In the genomic region with DNA sequence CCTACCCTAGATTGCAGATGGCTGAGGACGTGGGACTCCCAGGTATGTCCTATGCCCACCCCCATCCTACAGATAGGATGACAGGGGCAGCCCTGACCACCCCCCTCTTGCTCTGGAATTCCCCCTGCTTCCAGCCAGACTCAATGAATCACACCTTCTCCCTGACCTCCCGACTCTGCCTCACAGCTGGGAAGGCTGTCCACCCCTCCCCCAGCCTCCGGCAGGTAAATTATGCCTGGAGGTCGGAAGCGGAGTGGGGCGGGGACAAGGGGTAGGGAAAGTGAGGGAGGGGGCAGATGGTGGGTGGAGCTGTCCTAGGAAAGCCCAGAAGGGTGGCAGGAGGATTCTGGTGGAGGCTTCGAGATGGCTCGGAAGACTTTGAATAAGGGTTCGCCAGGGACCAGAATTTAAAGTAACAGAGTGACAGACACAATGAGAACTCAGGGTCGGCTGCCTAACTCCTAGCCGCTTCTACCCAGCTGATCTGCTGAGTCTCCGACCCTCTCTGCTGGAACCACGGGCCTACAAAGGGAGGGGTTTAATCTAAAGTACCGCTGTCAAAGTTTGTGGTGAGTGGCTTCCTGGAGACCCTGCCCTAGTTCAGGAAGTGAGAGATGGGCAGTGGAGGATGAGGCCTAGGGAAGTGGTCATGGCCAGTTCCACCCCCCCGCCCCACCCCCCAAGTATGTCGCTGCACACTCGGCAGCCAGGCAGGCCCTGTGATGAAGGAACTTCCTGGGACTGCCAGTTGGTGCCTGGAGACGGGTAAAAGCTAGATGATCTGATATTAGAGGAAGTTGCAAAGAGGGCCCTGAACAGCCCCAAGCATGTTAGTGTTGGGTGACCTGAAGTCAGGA, we compare ENCODE assay signal across 8 cellular contexts. TPM values are rescaled to one million over a fixed set of nuclear protein-coding genes. Genes with fewer than 3 reads are reported as not detected.
DNase-seq lines count a peak whose midpoint lies in the region; ATAC-seq, FAIRE-seq and TF ChIP-seq lines count a peak whose summit lies in the region.

No MANE protein-coding gene starts in this region.

- peaks cover 24% of the 10 kb centered on the region for H3K27me3 Mint-ChIP-seq in CD4-positive, alpha-beta T cell

- H2AFZ ChIP-seq in GM12878 (ENCODE audit: control insufficient read depth, low read depth, low read length) (peak overlapping the region; percentile 7), keratinocyte (ENCODE audit: control insufficient read depth, low read length) (no peak overlapping the region)

- peak overlapping the region; percentile 33 for H3K27ac ChIP-seq in CD4-positive, alpha-beta T cell (ENCODE audit: low read depth, low read length)
- H3K27ac ChIP-seq in GM12878 (ENCODE audit: control insufficient read depth, insufficient read depth), result no peak overlapping the region
- peak overlapping the region; percentile 99 for H3K27ac ChIP-seq in keratinocyte (ENCODE audit: control insufficient read depth, insufficient read depth, low read length)
- peak overlapping the region; percentile 96 for H3K27ac ChIP-seq in temporal lobe (ENCODE audit: low read depth, low read length)

- no peaks in the 10 kb centered on the region for H3K9me3 ChIP-seq in CD4-positive, alpha-beta T cell (ENCODE audit: control insufficient read depth, low read length)
- H3K9me3 ChIP-seq in GM12878 (replicated peaks; ENCODE audit: control insufficient read depth, insufficient read depth, low read length) (no peaks in the 10 kb centered on the region; the same call in 1 of the 3 replicates), keratinocyte (ENCODE audit: control insufficient read depth, low read depth, low read length) (no peaks in the 10 kb centered on the region)

- TF ChIP-seq RAD21 in GM12878 (IDR thresholded peaks at IDR 0.05; ENCODE audit: insufficient read depth, low read depth, low read length), result no peak

- H3K9ac ChIP-seq in GM12878 (ENCODE audit: control insufficient read depth, insufficient read depth, low read length) (no peak overlapping the region), keratinocyte (ENCODE audit: control insufficient read depth, extremely low read depth, insufficient read depth, low read length) (peak overlapping the region; percentile 93)

- peak overlapping the region; percentile 39 for H3K4me3 Mint-ChIP-seq in CD4-positive, alpha-beta T cell

- H4K20me1 ChIP-seq in GM12878 (ENCODE audit: control insufficient read depth, insufficient read depth) (no peaks in the 10 kb centered on the region), keratinocyte (ENCODE audit: control insufficient read depth, extremely low read depth, insufficient read depth, low read length) (peaks cover 18% of the 10 kb centered on the region)

- H3K4me3 ChIP-seq in GM12878, result no peak overlapping the region
- H3K4me3 ChIP-seq in keratinocyte (ENCODE audit: control insufficient read depth in 2 of 3, extremely low read depth in 1 of 3, insufficient read depth in 2 of 3, low read depth in 1 of 3, low read length in 3 of 3), result peak overlapping the region; percentile 38 to 63 (median 50)

- no peaks in the 10 kb centered on the region for H3K36me3 ChIP-seq in GM12878 (ENCODE audit: control insufficient read depth in 2 of 2, insufficient read depth in 2 of 2, low read length in 1 of 2)
- H3K36me3 ChIP-seq in keratinocyte (ENCODE audit: control insufficient read depth in 2 of 2, extremely low read depth in 1 of 2, insufficient read depth in 2 of 2, low read length in 2 of 2), result peaks cover 5 to 17% of the 10 kb centered on the region in 2 experiments

- BruUV-seq in GM12878 (replicated peaks; lab: Mats Ljungman, UMichigan), result no TSS peak

- TF ChIP-seq POLR2A in GM12878 (IDR thresholded peaks at IDR 0.05; ENCODE audit: low read depth, low read length), result no peak

- no peaks in the 10 kb centered on the region for H3K36me3 Mint-ChIP-seq in CD4-positive, alpha-beta T cell (ENCODE audit: low read depth)

- no peak for TF ChIP-seq EP300 in GM12878 (IDR thresholded peaks at IDR 0.05; ENCODE audit: borderline replicate concordance in 1 of 2, control insufficient read depth in 1 of 2, low read depth in 2 of 2, low read length in 2 of 2)

- CTCF ChIA-PET in CD4-positive, alpha-beta T cell (lab: Charles Lee), result interaction anchor here (0.5 to 1.5 kb wide), 4 partner anchors 38 to 72 kb away, joined by 3 to 4 read pairs (median 4); no protein-coding TSS in a partner anchor
- CTCF ChIA-PET in GM12878 (lab: Yijun Ruan, JAX), result interaction anchor here (0.7 to 3.3 kb wide), 6 partner anchors 9 to 54 kb away, joined by 3 to 10 read pairs (median 4); no protein-coding TSS in a partner anchor

- 15% methylated on average over 18 of the region's 18 CpGs for WGBS in GM12878 (ENCODE audit: insufficient coverage, insufficient replicate concordance, low lambda C conversion rate, missing lambda C conversion rate)

- TF ChIP-seq CTCF in CD4-positive, alpha-beta T cell (IDR thresholded peaks at IDR 0.05), result no peak
- TF ChIP-seq CTCF in GM12878 (IDR thresholded peaks at IDR 0.05 in 2 of 3, conservative IDR thresholded peaks at IDR 0.05 in 1 of 3; ENCODE audit: control insufficient read depth in 2 of 3, extremely low read depth in 1 of 3, insufficient read depth in 1 of 3, low read depth in 3 of 3, low read length in 3 of 3), result no peak
- TF ChIP-seq CTCF in keratinocyte (optimal IDR thresholded peaks at IDR 0.05 in 1 of 3, IDR thresholded peaks at IDR 0.05 in 1 of 3, conservative IDR thresholded peaks at IDR 0.05 in 1 of 3; ENCODE audit: extremely low read depth in 1 of 3, insufficient read depth in 2 of 3, low read length in 3 of 3), result no peak

- peaks cover 4% of the 10 kb centered on the region for H3K9me3 Mint-ChIP-seq in CD4-positive, alpha-beta T cell

- intact Hi-C loops in CD4-positive, alpha-beta T cell (cut with DNase I, micrococcal nuclease), result loop anchor here in 1 of 2 experiments (5.0 kb wide), 1 partner anchor 49 kb away; no protein-coding TSS in a partner anchor
- intact Hi-C loops in GM12878 (cut with micrococcal nuclease; ENCODE audit: unreplicated experiment), result no loop called here

- H3K4me2 ChIP-seq in GM12878 (ENCODE audit: control insufficient read depth, insufficient read depth) (0 out of 2 replicates have a peak overlapping the region, but pooled peaks have one; percentile 25), keratinocyte (ENCODE audit: control insufficient read depth, extremely low read depth, insufficient read depth, low read depth, low read length) (peak overlapping the region; percentile 99)

- FAIRE-seq in GM12878 (lab: Jason Lieb, UNC) (no peak), keratinocyte (lab: Jason Lieb, UNC) (no peak)

- H3K4me1 ChIP-seq in GM12878 (ENCODE audit: control insufficient read depth, insufficient read depth, low read length) (peaks cover 5% of the 10 kb centered on the region; the same call in 1 of the 2 replicates), keratinocyte (ENCODE audit: control insufficient read depth, extremely low read depth, insufficient read depth, low read length) (peaks cover 55% of the 10 kb centered on the region)

- POLR2A ChIA-PET in CD4-positive, alpha-beta T cell (lab: Charles Lee), result interaction anchor here (0.6 to 4.9 kb wide), 5 partner anchors 9 to 20 kb away, joined by 3 to 18 read pairs (median 4); no protein-coding TSS in a partner anchor
- POLR2A ChIA-PET in GM12878 (lab: Charles Lee), result no interaction called here

- RAD21 ChIA-PET in GM12878 (lab: Charles Lee; ENCODE audit: unreplicated experiment), result interaction anchor here (0.8 kb wide), 1 partner anchor 38 kb away, joined by 3 read pairs; no protein-coding TSS in a partner anchor

- peaks cover 3% of the 10 kb centered on the region for H3K9me1 ChIP-seq in keratinocyte (ENCODE audit: control insufficient read depth, extremely low read depth, insufficient read depth, low read length)

- ATAC-seq in CD4-positive, alpha-beta T cell (ENCODE audit: poor library complexity), result peak; percentile 37
- peak; percentile 29 for ATAC-seq in GM12878

- dilution Hi-C loops in keratinocyte (cut with MboI; ENCODE audit: extremely low pct_ligation_motif_present, low sequenced_read_pairs), result no loop called here

- H3K27ac Mint-ChIP-seq in CD4-positive, alpha-beta T cell, result peak overlapping the region; percentile 8

- in situ Hi-C loops in GM12878 (cut with MboI), result no loop called here

- peak in 1 of 10 experiments; percentile 30 for DNase-seq in CD4-positive, alpha-beta T cell
- peak; percentile 46 to 87 for DNase-seq in NCI-H526 (lab: John Stamatoyannopoulos, UW)
- no peak for DNase-seq in GM12878 (ENCODE audit: low read depth, low spot score)
- peak; percentile 81 for DNase-seq in keratinocyte (ENCODE audit: low read depth, low spot score)
- DNase-seq in GM19240 (ENCODE audit: insufficient read length, low spot score), result no peak
- DNase-seq in activated CD4-positive, CD25-positive, alpha-beta regulatory T cell treated with anti-CD3 and anti-CD28 coated beads, Interleukin-2, amount 50 U/mL, for 72 hours, result no peak
- DNase-seq in RKO (ENCODE audit: low spot score), result no peak

- SMC1A ChIA-PET in GM12878 (lab: Charles Lee; ENCODE audit: uncharacterized antibody, unreplicated experiment), result interaction anchor here (0.6 to 1.5 kb wide), 2 partner anchors 9 to 18 kb away, joined by 3 to 4 read pairs; no protein-coding TSS in a partner anchor

- H3K27me3 ChIP-seq in CD4-positive, alpha-beta T cell (ENCODE audit: control insufficient read depth, insufficient read depth, low read length), result peaks cover 14% of the 10 kb centered on the region
- H3K27me3 ChIP-seq in GM12878 (replicated peaks in 1 of 2; ENCODE audit: control insufficient read depth in 2 of 2, insufficient read depth in 2 of 2, low read length in 1 of 2) (peaks cover 4 to 14% of the 10 kb centered on the region in 2 experiments; a peak in 3 of 4 replicates), keratinocyte (ENCODE audit: control insufficient read depth, extremely low read depth, insufficient read depth, low read length) (no peaks in the 10 kb centered on the region)

- peaks cover 63% of the 10 kb centered on the region for H3K4me1 Mint-ChIP-seq in CD4-positive, alpha-beta T cell (ENCODE audit: low read depth)

- no peaks in the 10 kb centered on the region for H3K79me2 ChIP-seq in GM12878 (ENCODE audit: control insufficient read depth, insufficient read depth, low read length)
- H3K79me2 ChIP-seq in keratinocyte (ENCODE audit: control insufficient read depth, insufficient read depth, low read length), result peaks cover 86% of the 10 kb centered on the region

RNA-seq across cellular contexts. Expression of gene PLEKHG3, which starts 4.2 kb away (rescaled TPM):
- 10 to 100 TPM; 12.1 to 13.3 TPM for total RNA-seq in CD4-positive, alpha-beta T cell
- 0.44 and 0.88 TPM in 2 replicates for total RNA-seq in GM12878 (2013; cell fraction: nucleolus; rRNA removed)
- total RNA-seq in GM12878 (2014; rRNA removed) (0.05 TPM in 1 of 2 replicates, not detected in the other), GM12878 (2014; rRNA removed; fragmentation: Illumina TruSeq; extraction: Trizol) (not detected in 2 replicates), GM12878 (2021) (0.32 and 0.64 TPM in 2 replicates), temporal lobe (7.1 TPM)
- not detected for polyA plus RNA-seq in GM12878 (2011; ENCODE audit: low read depth)
- polyA plus RNA-seq in GM12878 (2011; rRNA removed) (0.37 and 0.73 TPM in 2 replicates), GM12878 (2014; fragmentation: Illumina TruSeq; extraction: Trizol) (0.03 TPM in 1 of 2 replicates, not detected in the other), GM12878 (2014; fragmentation: Nextera tagmentation; extraction: Ambion mirVana) (not detected), GM12878 (2014; rRNA removed) (0.05 and 0.06 TPM in 2 replicates), GM12878 (2016; fragmentation: Nextera tagmentation; extraction: Ambion mirVana) (under 1 TPM in 1 of 2 experiments, not detected in 1; 0.07 TPM), keratinocyte (71.0 to 89.1 TPM (median 73.2 TPM) in 3 replicates)
- 0.65 and 0.66 TPM in 2 replicates for polyA plus RNA-seq in GM12878 (2011; cell fraction: cytosol; rRNA removed)
- 2.0 and 2.6 TPM in 2 replicates for polyA plus RNA-seq in GM12878 (2011; cell fraction: nucleus; rRNA removed)
- polyA plus RNA-seq in GM12878 (2012), result 0.15 TPM in 1 of 2 replicates, not detected in the other
- 1.4 and 1.6 TPM in 2 replicates for polyA minus RNA-seq in GM12878 (2011; rRNA and poly(A)+ RNA removed)
- 0.27 and 3.2 TPM in 2 replicates for polyA minus RNA-seq in GM12878 (2011; cell fraction: cytosol; rRNA and poly(A)+ RNA removed)
- polyA minus RNA-seq in GM12878 (2011; cell fraction: nucleus; rRNA and poly(A)+ RNA removed), result 0.85 and 1.1 TPM in 2 replicates
- polyA plus RNA-seq in keratinocyte (2011; ENCODE audit: low read depth), result 19.7 TPM
- 49.2 and 65.2 TPM in 2 replicates for polyA plus RNA-seq in keratinocyte (2011; cell fraction: cytosol; rRNA removed)
- 171 and 186 TPM in 2 replicates for polyA plus RNA-seq in keratinocyte (2011; cell fraction: nucleus; rRNA removed)
- 36.9 and 94.1 TPM in 2 replicates for polyA plus RNA-seq in keratinocyte (2012; ENCODE audit: low replicate concordance)
- 96.2 to 104 TPM (median 102 TPM) in 3 replicates for polyA minus RNA-seq in keratinocyte
- polyA minus RNA-seq in keratinocyte (2011; cell fraction: cytosol; rRNA and poly(A)+ RNA removed), result 107 TPM
- 103 and 143 TPM in 2 replicates for polyA minus RNA-seq in keratinocyte (2011; cell fraction: nucleus; rRNA and poly(A)+ RNA removed)

Comparison
In these comparisons a context has a peak if more than half of its experiments do, and no peak if none do; other contexts are left out.
1. DNase-seq: peak in NCI-H526 (2 of 2) and keratinocyte (single experiment); none in GM12878 (single experiment), GM19240 (single experiment), activated CD4-positive, CD25-positive, alpha-beta regulatory T cell treated with anti-CD3 and anti-CD28 coated beads, Interleukin-2, amount 50 U/mL, for 72 hours (single experiment) and RKO (single experiment).